24 cellular contexts compared by ENCODE assay signal in genomic region chr16:9441021-9441420, GRCh38.
DNase-seq lines count a peak whose midpoint lies in the region; TF ChIP-seq lines count a peak whose summit lies in the region.
"Had no signal": no experiment of that assay in that cellular context is flagged by ENCODE, and none has a peak within 500 bp of the region (broad histone marks: within the 10 kb centered on the region; RNA-seq: fewer than 3 reads in every experiment).

No MANE protein-coding gene starts in this region.

- no peak overlapping the region for H3K4me2 ChIP-seq in OCI-LY7 (ENCODE audit: low read length)
- H3K4me2 ChIP-seq: PC-9 had no signal

- H3K79me2 ChIP-seq in OCI-LY7 (ENCODE audit: insufficient read depth, low read depth, low read length), result no peaks in the 10 kb centered on the region

- H3K36me3 ChIP-seq in OCI-LY7 (ENCODE audit: insufficient read depth, low read length), result no peaks in the 10 kb centered on the region
- H3K36me3 ChIP-seq: cardiac muscle cell, HAP-1, left ventricle myocardium inferior, transverse colon had no signal

- POLR2A ChIA-PET in OCI-LY7 (lab: Charles Lee), result no interaction called here

- no peaks in the 10 kb centered on the region for H4K20me1 ChIP-seq in OCI-LY7 (ENCODE audit: insufficient read depth, low read length)

- no peak overlapping the region for H3K4me3 ChIP-seq in OCI-LY7 (ENCODE audit: low read depth, low read length, poor library complexity, severe bottlenecking)
- H3K4me3 ChIP-seq: cardiac muscle cell, HAP-1, left ventricle myocardium inferior, PC-9, transverse colon had no signal

- TF ChIP-seq CTCF in OCI-LY7 (conservative IDR thresholded peaks at IDR 0.05; ENCODE audit: low read length), result no peak

- no TSS peak for BruUV-seq in OCI-LY7 (replicated peaks; lab: Mats Ljungman, UMichigan)

- intact Hi-C loops in OCI-LY7 (cut with micrococcal nuclease; ENCODE audit: unreplicated experiment), result no loop called here

- CTCF ChIA-PET in OCI-LY7 (lab: Charles Lee; ENCODE audit: unreplicated experiment), result no interaction called here

- H3K27ac ChIP-seq in OCI-LY7 (ENCODE audit: low read depth, low read length, poor library complexity, severe bottlenecking), result no peak overlapping the region
- H3K27ac ChIP-seq: 22Rv1, cardiac muscle cell, left ventricle myocardium inferior, PC-9, transverse colon had no signal

- no peaks in the 10 kb centered on the region for H3K9me3 ChIP-seq in OCI-LY7 (ENCODE audit: low read length)
- H3K9me3 ChIP-seq: HAP-1, transverse colon had no signal

- H3K9me2 ChIP-seq in OCI-LY7 (ENCODE audit: insufficient read depth, low read length), result no peaks in the 10 kb centered on the region

- H2AFZ ChIP-seq in OCI-LY7 (ENCODE audit: low read length), result no peak overlapping the region
- H2AFZ ChIP-seq: PC-9 had no signal

- no peaks in the 10 kb centered on the region for H3K4me1 ChIP-seq in OCI-LY7 (ENCODE audit: insufficient read depth, low read length, poor library complexity, severe bottlenecking)
- H3K4me1 ChIP-seq: HAP-1, left ventricle myocardium inferior, transverse colon had no signal

- DNase-seq in DMS53 (lab: John Stamatoyannopoulos, UW) (peak; percentile 63), DMS53 treated with DMSO at 0.1 percent for 48 hours (lab: John Stamatoyannopoulos, UW; ENCODE audit: unreplicated experiment) (no peak), OCI-LY7 (ENCODE audit: low spot score) (peak; percentile 2), kidney tubule cell (ENCODE audit: low spot score) (peak; percentile 86), retina (peak; percentile 17), mucosa of gallbladder (ENCODE audit: low spot score) (no peak)
- no peak for DNase-seq in activated CD4-positive, alpha-beta T cell treated with anti-CD3 and anti-CD28 coated beads for 1 hour
- no peak for DNase-seq in stimulated activated CD4-positive, alpha-beta T cell treated with anti-CD3 and anti-CD28 coated beads, Interleukin-4, amount 100 ng/mL, for 1 hour
- DNase-seq: activated CD4-positive, alpha-beta T cell treated with anti-CD3 and anti-CD28 coated beads for 36 hours; activated naive CD4-positive, alpha-beta T cell; activated T-cell treated with anti-CD3 and anti-CD28 coated beads, Interleukin-2, amount 50 U/mL, for 4 hours; AML-193; amniotic stem cell; glutamatergic neuron; left ventricle myocardium inferior; NCI-H82; PC-9; SHP77 treated with DMSO at 0.1 percent for 48 hours; stimulated activated CD4-positive, alpha-beta T cell treated with anti-CD3 and anti-CD28 coated beads, Interleukin-4, amount 100 ng/mL, for 24 hours; SW 1271; transverse colon had no signal

Comparison
In these comparisons a context has a peak if more than half of its experiments do, and no peak if none do; other contexts are left out.
1. DNase-seq: peak in DMS53 (single experiment), OCI-LY7 (single experiment), kidney tubule cell (single experiment) and retina (single experiment); none in DMS53 treated with DMSO at 0.1 percent for 48 hours (single experiment), mucosa of gallbladder (single experiment), activated CD4-positive, alpha-beta T cell treated with anti-CD3 and anti-CD28 coated beads for 1 hour (single experiment) and stimulated activated CD4-positive, alpha-beta T cell treated with anti-CD3 and anti-CD28 coated beads, Interleukin-4, amount 100 ng/mL, for 1 hour (single experiment).